In genomic region chr4:75672461-75673026, GRCh38 we compare ENCODE assay signal across 8 cellular contexts. TPM values are rescaled to one million over a fixed set of nuclear protein-coding genes. Genes with fewer than 3 reads are reported as not detected.
A peak's percentile ranks its signal among the peaks of the same experiment; 100 is the strongest.
DNase-seq lines count a peak whose midpoint lies in the region; ATAC-seq and FAIRE-seq lines count a peak whose summit lies in the region.

No MANE protein-coding gene starts in this region.

- H2AFZ ChIP-seq in ACC112 (ENCODE audit: low read length, unreplicated experiment) = peak overlapping the region; percentile 70

- peaks cover 27% of the 10 kb centered on the region for H3K4me1 ChIP-seq in ACC112 (ENCODE audit: control insufficient read depth, insufficient read depth, low read length, unreplicated experiment)
- H3K4me1 ChIP-seq in effector memory CD4-positive, alpha-beta T cell (ENCODE audit: control insufficient read depth, insufficient read depth, low read length, poor library complexity, severe bottlenecking) = peaks cover 21% of the 10 kb centered on the region

- H3K79me2 ChIP-seq in ACC112 (ENCODE audit: control insufficient read depth, insufficient read depth, low read length, unreplicated experiment) = peaks cover 56% of the 10 kb centered on the region

- no peaks in the 10 kb centered on the region for H3K27me3 ChIP-seq in ACC112 (ENCODE audit: insufficient read depth, low read length)
- H3K27me3 ChIP-seq in effector memory CD4-positive, alpha-beta T cell (replicated peaks; ENCODE audit: control insufficient read depth, insufficient read depth, low read length, poor library complexity, severe bottlenecking) = no peaks in the 10 kb centered on the region

- peak overlapping the region; percentile 70 for H3K27ac ChIP-seq in ACC112 (ENCODE audit: low read depth, low read length)
- peak overlapping the region; percentile 99 for H3K27ac ChIP-seq in effector memory CD4-positive, alpha-beta T cell (ENCODE audit: insufficient read depth, low read length, poor library complexity, severe bottlenecking)

- H3K4me3 ChIP-seq in ACC112 (ENCODE audit: low read depth, low read length) = peak overlapping the region; percentile 91
- H3K4me3 ChIP-seq in effector memory CD4-positive, alpha-beta T cell (ENCODE audit: insufficient read depth, low read depth, low read length, poor library complexity, severe bottlenecking) = peak overlapping the region; percentile 100

- H3K9me3 ChIP-seq in effector memory CD4-positive, alpha-beta T cell (ENCODE audit: control insufficient read depth, low read length) = no peaks in the 10 kb centered on the region

- peak; percentile 78 for FAIRE-seq in GM18507 (lab: Jason Lieb, UNC)

- peak; percentile 16 for ATAC-seq in HG03060 (IDR thresholded peaks at IDR 0.05; ENCODE audit: low read depth, unreplicated experiment)

- no peaks in the 10 kb centered on the region for H3K36me3 ChIP-seq in ACC112 (ENCODE audit: insufficient read depth, low read length)
- peaks cover 6% of the 10 kb centered on the region for H3K36me3 ChIP-seq in effector memory CD4-positive, alpha-beta T cell (ENCODE audit: control insufficient read depth, insufficient read depth, low read length)

- peak; percentile 40 for DNase-seq in GM18507 (ENCODE audit: extremely low spot score, insufficient read length, low read depth)
- DNase-seq in NCI-H69 (lab: John Stamatoyannopoulos, UW) = peak; percentile 74
- peak; percentile 34 to 71 for DNase-seq in activated CD8-positive, alpha-beta memory T cell treated with anti-CD3 and anti-CD28 coated beads for 1 hour (ENCODE audit: extremely low read depth in 1 of 2, low read depth in 1 of 2)
- peak; percentile 55 to 70 (median 64) for DNase-seq in effector memory CD4-positive, alpha-beta T cell
- peak; percentile 92 for DNase-seq in mesenteric fat pad (ENCODE audit: low spot score)
- peak; percentile 59 for DNase-seq in stimulated activated CD8-positive, alpha-beta memory T cell treated with anti-CD3 and anti-CD28 coated beads, Interleukin-15, amount 100 ng/mL, for 24 hours (ENCODE audit: low read depth)

RNA-seq across cellular contexts. Expression of gene G3BP2, which starts 0.7 kb away (rescaled TPM):
- 72.6 TPM for total RNA-seq in mesenteric fat pad

RNA-seq across cellular contexts. Expression of gene CDKL2, which starts 42.2 kb away (rescaled TPM):
- total RNA-seq in mesenteric fat pad = not detected

RNA-seq across cellular contexts. Expression of gene USO1, which starts 51.8 kb away (rescaled TPM):
- total RNA-seq in mesenteric fat pad = 68.7 TPM

Comparison
In these comparisons a context has a peak if more than half of its experiments do, and no peak if none do; other contexts are left out.
1. Peak in every context shown above with its lines: DNase-seq, ATAC-seq, H3K4me3 ChIP-seq and H3K27ac ChIP-seq.
2. DNase-seq: peak in every context shown above with its lines; median percentile 92 in mesenteric fat pad; 74 in NCI-H69; 64 in effector memory CD4-positive, alpha-beta T cell; 59 in stimulated activated CD8-positive, alpha-beta memory T cell treated with anti-CD3 and anti-CD28 coated beads, Interleukin-15, amount 100 ng/mL, for 24 hours; 52 in activated CD8-positive, alpha-beta memory T cell treated with anti-CD3 and anti-CD28 coated beads for 1 hour; 40 in GM18507.